Comparison of ENCODE assay signal across 25 cellular contexts in the genomic region with DNA sequence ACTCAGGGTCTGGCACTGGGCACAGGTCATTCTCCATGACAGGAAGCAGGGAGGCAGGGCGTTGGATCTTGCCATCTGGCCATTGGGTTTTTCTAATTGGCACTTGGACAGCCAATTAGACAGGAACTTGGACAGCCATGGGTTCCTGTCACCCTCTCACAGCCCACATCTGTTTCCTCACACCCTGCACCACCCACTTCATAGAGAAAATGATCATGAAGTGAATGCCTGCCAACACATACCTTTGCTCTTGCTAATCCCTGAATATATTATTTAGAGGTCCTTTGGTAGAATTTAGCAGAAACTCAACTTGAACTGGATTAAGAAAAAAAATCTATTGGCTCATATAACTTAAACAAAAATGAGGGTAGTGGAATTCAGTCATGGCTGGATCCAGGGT.
"Had no signal": no experiment of that assay in that cellular context is flagged by ENCODE, and none has a peak within 500 bp of the region (broad histone marks: within the 10 kb centered on the region; RNA-seq: fewer than 3 reads in every experiment).

No MANE protein-coding gene starts in this region.

- H3K4me1 ChIP-seq: testis had no signal

- H3K9me3 ChIP-seq: testis, uterus had no signal

- H3K27ac ChIP-seq: coronary artery, esophagus muscularis mucosa, lower lobe of right lung, sigmoid colon, testis, uterus, VCaP had no signal

- H3K27me3 ChIP-seq: testis, uterus had no signal

- H3K4me3 ChIP-seq: coronary artery, esophagus muscularis mucosa, lower lobe of right lung, sigmoid colon, smooth muscle cell, testis, uterus had no signal

- H3K36me3 ChIP-seq: esophagus muscularis mucosa, lower lobe of right lung, sigmoid colon, uterus had no signal

- DNase-seq: activated CD4-positive, alpha-beta T cell treated with anti-CD3 and anti-CD28 coated beads, Interleukin-2, amount 10 ng/mL, durations not matched to agents 7 days and 5 days; activated CD4-positive, CD25-positive, alpha-beta regulatory T cell treated with anti-CD3 and anti-CD28 coated beads, Interleukin-2, amount 50 U/mL, for 72 hours; activated CD8-positive, alpha-beta memory T cell treated with anti-CD3 and anti-CD28 coated beads, Interleukin-2, amount 10 ng/mL, durations not matched to agents 7 days and 5 days; activated CD8-positive, alpha-beta T cell treated with anti-CD3 and anti-CD28 coated beads for 36 hours; activated gamma-delta T cell; activated naive CD8-positive, alpha-beta T cell treated with anti-CD3 and anti-CD28 coated beads for 36 hours; activated T-cell treated with anti-CD3 and anti-CD28 coated beads for 4 hours; cerebellar nuclear complex; kidney; lower lobe of right lung; naive thymus-derived CD4-positive, alpha-beta T cell; occipital lobe; retina; sigmoid colon; stimulated activated CD4-positive, alpha-beta T cell treated with anti-CD3 and anti-CD28 coated beads, Interleukin-15, amount 100 ng/mL, for 24 hours; stimulated activated CD4-positive, alpha-beta T cell treated with anti-CD3 and anti-CD28 coated beads, Interleukin-2, amount 100 ng/mL, for 48 hours; stimulated activated CD8-positive, alpha-beta memory T cell treated with anti-CD3 and anti-CD28 coated beads, Interleukin-4, amount 100 ng/mL, for 48 hours; stimulated activated naive B cell treated with anti-CD40 and anti-IgM and Interleukin-4, amounts not matched to agents 10 μg/mL and 1 μg/mL and 100 μg/mL, for 72 hours; testis; trophoblast cell; uterus had no signal

- ATAC-seq: activated CD8-positive, alpha-beta memory T cell treated with anti-CD3 and anti-CD28 coated beads, Interleukin-2, amount 10 ng/mL, durations not matched to agents 7 days and 5 days; activated CD8-positive, alpha-beta T cell treated with anti-CD3 and anti-CD28 coated beads for 36 hours; lower lobe of right lung; naive thymus-derived CD4-positive, alpha-beta T cell; stimulated activated naive B cell treated with anti-CD40 and anti-IgM and Interleukin-4, amounts not matched to agents 10 μg/mL and 1 μg/mL and 100 μg/mL, for 72 hours had no signal
